ENCODE assay signal across 18 cellular contexts in the genomic region with DNA sequence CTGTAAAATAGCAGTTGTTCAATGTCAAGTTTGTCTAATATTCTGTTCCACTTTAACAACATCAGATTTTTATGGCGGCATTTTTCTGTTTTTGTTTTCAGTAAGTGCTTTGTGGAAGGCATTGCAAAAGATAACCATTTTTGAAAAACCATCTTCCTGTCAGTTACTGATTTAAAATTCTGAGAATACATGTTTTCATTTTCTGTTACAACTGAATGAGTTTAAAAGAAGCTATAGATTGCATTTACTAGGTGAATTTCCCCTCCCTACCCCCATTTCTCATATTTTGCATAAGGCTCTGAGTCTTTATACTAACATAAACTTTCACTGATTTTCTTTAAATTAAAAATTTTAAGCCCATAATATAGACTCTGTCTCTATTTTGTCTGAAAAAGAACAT. TPM values are rescaled to one million over a fixed set of nuclear protein-coding genes. Genes with fewer than 3 reads are reported as not detected.
DNase-seq lines count a peak whose midpoint lies in the region; ATAC-seq and TF ChIP-seq lines count a peak whose summit lies in the region.
"Had no signal": no experiment of that assay in that cellular context is flagged by ENCODE, and none has a peak within 500 bp of the region (broad histone marks: within the 10 kb centered on the region; RNA-seq: fewer than 3 reads in every experiment).

No MANE protein-coding gene starts in this region.

- no peaks in the 10 kb centered on the region for H3K36me3 Mint-ChIP-seq in activated naive CD4-positive, alpha-beta T cell treated with anti-CD3 and anti-CD28 coated beads, Interleukin-2, amount 50 U/mL, for 24 hours
- no peaks in the 10 kb centered on the region for H3K36me3 Mint-ChIP-seq in activated T-helper 2 cell treated with anti-CD3 and anti-CD28 coated beads, Interferon-gamma antibody, Interleukin-2, Interleukin-4, amounts not matched to agents 10 μg/mL and 5 μg/mL and 100 μg/mL, durations not matched to agents 14 hours and 24 hours and 36 hours (ENCODE audit: low read depth)
- H3K36me3 Mint-ChIP-seq in stimulated activated memory B cell treated with anti-CD40 and anti-IgM and Interleukin-4, amounts not matched to agents 10 μg/mL and 1 μg/mL and 100 μg/mL, for 72 hours: no peaks in the 10 kb centered on the region

- ATAC-seq in stimulated activated memory B cell treated with anti-CD40 and anti-IgM and Interleukin-4, amounts not matched to agents 10 μg/mL and 1 μg/mL and 100 μg/mL, for 72 hours: no peak
- ATAC-seq: right cardiac atrium had no signal

- H3K4me3 Mint-ChIP-seq in activated naive CD4-positive, alpha-beta T cell treated with anti-CD3 and anti-CD28 coated beads, Interleukin-2, amount 50 U/mL, for 24 hours: peak overlapping the region; percentile 74
- peak overlapping the region; percentile 61 for H3K4me3 Mint-ChIP-seq in activated T-helper 2 cell treated with anti-CD3 and anti-CD28 coated beads, Interferon-gamma antibody, Interleukin-2, Interleukin-4, amounts not matched to agents 10 μg/mL and 5 μg/mL and 100 μg/mL, durations not matched to agents 14 hours and 24 hours and 36 hours (ENCODE audit: low read depth)
- H3K4me3 Mint-ChIP-seq in stimulated activated memory B cell treated with anti-CD40 and anti-IgM and Interleukin-4, amounts not matched to agents 10 μg/mL and 1 μg/mL and 100 μg/mL, for 72 hours: no peak overlapping the region

- H3K27ac ChIP-seq in OCI-LY1 (ENCODE audit: low read depth, low read length, poor library complexity, severe bottlenecking): peak overlapping the region; percentile 82
- H3K27ac ChIP-seq: tibial artery, VCaP had no signal

- H3K27ac Mint-ChIP-seq in activated naive CD4-positive, alpha-beta T cell treated with anti-CD3 and anti-CD28 coated beads, Interleukin-2, amount 50 U/mL, for 24 hours: peak overlapping the region; percentile 36
- peak overlapping the region; percentile 90 for H3K27ac Mint-ChIP-seq in activated T-helper 2 cell treated with anti-CD3 and anti-CD28 coated beads, Interferon-gamma antibody, Interleukin-2, Interleukin-4, amounts not matched to agents 10 μg/mL and 5 μg/mL and 100 μg/mL, durations not matched to agents 14 hours and 24 hours and 36 hours
- peak overlapping the region; percentile 59 for H3K27ac Mint-ChIP-seq in stimulated activated memory B cell treated with anti-CD40 and anti-IgM and Interleukin-4, amounts not matched to agents 10 μg/mL and 1 μg/mL and 100 μg/mL, for 72 hours

- H3K36me3 ChIP-seq in OCI-LY1 (ENCODE audit: insufficient read depth, low read length): no peaks in the 10 kb centered on the region
- H3K36me3 ChIP-seq: tibial artery had no signal

- H3F3A ChIP-seq in OCI-LY1 (ENCODE audit: insufficient read depth, low read length): peaks cover 7% of the 10 kb centered on the region

- no peaks in the 10 kb centered on the region for H3K9me3 Mint-ChIP-seq in activated naive CD4-positive, alpha-beta T cell treated with anti-CD3 and anti-CD28 coated beads, Interleukin-2, amount 50 U/mL, for 24 hours
- no peaks in the 10 kb centered on the region for H3K9me3 Mint-ChIP-seq in activated T-helper 2 cell treated with anti-CD3 and anti-CD28 coated beads, Interferon-gamma antibody, Interleukin-2, Interleukin-4, amounts not matched to agents 10 μg/mL and 5 μg/mL and 100 μg/mL, durations not matched to agents 14 hours and 24 hours and 36 hours
- no peaks in the 10 kb centered on the region for H3K9me3 Mint-ChIP-seq in stimulated activated memory B cell treated with anti-CD40 and anti-IgM and Interleukin-4, amounts not matched to agents 10 μg/mL and 1 μg/mL and 100 μg/mL, for 72 hours

- H4K20me1 ChIP-seq in OCI-LY1 (ENCODE audit: insufficient read depth, low read length): no peaks in the 10 kb centered on the region

- peak overlapping the region; percentile 12 for H3K4me3 ChIP-seq in OCI-LY1 (ENCODE audit: low read depth, low read length, poor library complexity, severe bottlenecking)
- H3K4me3 ChIP-seq: tibial artery had no signal

- TF ChIP-seq CTCF in OCI-LY1 (IDR thresholded peaks at IDR 0.05; ENCODE audit: low read length): no peak

- peak overlapping the region; percentile 22 for H3K9ac ChIP-seq in OCI-LY1 (ENCODE audit: low read length)

- peak overlapping the region; percentile 66 for H2AFZ ChIP-seq in OCI-LY1 (ENCODE audit: low read length)

- H3K9me3 ChIP-seq in OCI-LY1 (ENCODE audit: low read length): no peaks in the 10 kb centered on the region
- H3K9me3 ChIP-seq: tibial artery had no signal

- H3K79me2 ChIP-seq in OCI-LY1 (ENCODE audit: insufficient read depth, low read length): no peaks in the 10 kb centered on the region

- DNase-seq in activated naive CD4-positive, alpha-beta T cell (lab: John Stamatoyannopoulos, UW): no peak
- no peak for DNase-seq in activated T-helper 2 cell treated with anti-CD3 and anti-CD28 coated beads, Interferon-gamma antibody, Interleukin-2, Interleukin-4, amounts not matched to agents 10 μg/mL and 5 μg/mL and 100 μg/mL, durations not matched to agents 14 hours and 24 hours and 36 hours (ENCODE audit: low spot score)
- DNase-seq in DMS79 (lab: John Stamatoyannopoulos, UW): no peak
- no peak for DNase-seq in cerebellum (ENCODE audit: low spot score)
- no peak for DNase-seq in pons (ENCODE audit: low spot score)
- DNase-seq: cortex of kidney, DMS53, hippocampal formation, KBM-7, NCI-H1092, NCI-H2081, NCI-H446, right cardiac atrium, tibial artery had no signal

- no peaks in the 10 kb centered on the region for H3K27me3 Mint-ChIP-seq in activated naive CD4-positive, alpha-beta T cell treated with anti-CD3 and anti-CD28 coated beads, Interleukin-2, amount 50 U/mL, for 24 hours
- no peaks in the 10 kb centered on the region for H3K27me3 Mint-ChIP-seq in activated T-helper 2 cell treated with anti-CD3 and anti-CD28 coated beads, Interferon-gamma antibody, Interleukin-2, Interleukin-4, amounts not matched to agents 10 μg/mL and 5 μg/mL and 100 μg/mL, durations not matched to agents 14 hours and 24 hours and 36 hours (ENCODE audit: low read depth)
- H3K27me3 Mint-ChIP-seq in stimulated activated memory B cell treated with anti-CD40 and anti-IgM and Interleukin-4, amounts not matched to agents 10 μg/mL and 1 μg/mL and 100 μg/mL, for 72 hours: no peaks in the 10 kb centered on the region

- no peaks in the 10 kb centered on the region for H3K27me3 ChIP-seq in OCI-LY1 (ENCODE audit: insufficient read depth, low read length)
- H3K27me3 ChIP-seq: tibial artery had no signal

- H3K9me2 ChIP-seq in OCI-LY1 (ENCODE audit: low read depth, low read length): no peaks in the 10 kb centered on the region

- H3K4me1 ChIP-seq in OCI-LY1 (ENCODE audit: insufficient read depth, low read length, severe bottlenecking): peaks cover 70% of the 10 kb centered on the region

- H3K4me2 ChIP-seq in OCI-LY1 (ENCODE audit: low read length): peak overlapping the region; percentile 54

- intact Hi-C loops in activated T-helper 2 cell treated with anti-CD3 and anti-CD28 coated beads, Interferon-gamma antibody, Interleukin-2, Interleukin-4, amounts not matched to agents 10 μg/mL and 5 μg/mL and 100 μg/mL, durations not matched to agents 14 hours and 24 hours and 36 hours (cut with micrococcal nuclease): loop anchor here (1.0 to 5.0 kb wide), 2 partner anchors 131 to 224 kb away; no protein-coding TSS in a partner anchor

- peaks cover 70% of the 10 kb centered on the region for H3K4me1 Mint-ChIP-seq in activated naive CD4-positive, alpha-beta T cell treated with anti-CD3 and anti-CD28 coated beads, Interleukin-2, amount 50 U/mL, for 24 hours
- peaks cover 67% of the 10 kb centered on the region for H3K4me1 Mint-ChIP-seq in activated T-helper 2 cell treated with anti-CD3 and anti-CD28 coated beads, Interferon-gamma antibody, Interleukin-2, Interleukin-4, amounts not matched to agents 10 μg/mL and 5 μg/mL and 100 μg/mL, durations not matched to agents 14 hours and 24 hours and 36 hours (ENCODE audit: low read depth)
- peaks cover 64% of the 10 kb centered on the region for H3K4me1 Mint-ChIP-seq in stimulated activated memory B cell treated with anti-CD40 and anti-IgM and Interleukin-4, amounts not matched to agents 10 μg/mL and 1 μg/mL and 100 μg/mL, for 72 hours

RNA-seq across cellular contexts. Expression of a gene that starts 4.6 kb away (rescaled TPM):
- total RNA-seq in activated T-helper 2 cell treated with anti-CD3 and anti-CD28 coated beads, Interferon-gamma antibody, Interleukin-2, Interleukin-4, amounts not matched to agents 10 μg/mL and 5 μg/mL and 100 μg/mL, durations not matched to agents 14 hours and 24 hours and 36 hours: 46.8 and 49.3 TPM in 2 replicates
- 3.8 TPM for total RNA-seq in cerebellum

Comparison
In these comparisons a context has a peak if more than half of its experiments do, and no peak if none do; other contexts are left out.
1. H3K27ac Mint-ChIP-seq: peak in every context shown above with its lines; median percentile 90 in activated T-helper 2 cell treated with anti-CD3 and anti-CD28 coated beads, Interferon-gamma antibody, Interleukin-2, Interleukin-4, amounts not matched to agents 10 μg/mL and 5 μg/mL and 100 μg/mL, durations not matched to agents 14 hours and 24 hours and 36 hours; 59 in stimulated activated memory B cell treated with anti-CD40 and anti-IgM and Interleukin-4, amounts not matched to agents 10 μg/mL and 1 μg/mL and 100 μg/mL, for 72 hours; 36 in activated naive CD4-positive, alpha-beta T cell treated with anti-CD3 and anti-CD28 coated beads, Interleukin-2, amount 50 U/mL, for 24 hours.